ENCODE assay signal across 15 cellular contexts in the genomic region with DNA sequence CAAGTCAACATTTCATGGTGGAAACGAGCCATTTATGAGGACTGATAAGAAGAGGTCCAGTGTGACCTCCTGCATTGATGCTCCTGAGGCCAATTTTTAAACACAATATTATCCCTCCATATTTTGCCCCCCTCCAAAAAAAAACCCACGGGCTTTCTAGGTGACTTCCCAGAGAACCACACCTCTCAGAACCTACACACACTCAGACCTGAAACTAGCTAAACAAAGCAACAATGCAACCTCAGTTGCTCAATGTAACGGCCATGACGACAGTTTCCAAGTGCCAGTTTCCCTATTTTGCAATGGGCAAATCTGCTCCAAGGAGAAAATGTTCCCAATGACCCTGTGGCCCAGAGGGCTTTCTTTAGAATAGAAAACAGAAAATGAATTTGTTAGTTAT. TPM values are rescaled to one million over a fixed set of nuclear protein-coding genes. Genes with fewer than 3 reads are reported as not detected.
DNase-seq lines count a peak whose midpoint lies in the region; ATAC-seq and TF ChIP-seq lines count a peak whose summit lies in the region.
"Had no signal": no experiment of that assay in that cellular context is flagged by ENCODE, and none has a peak within 500 bp of the region (broad histone marks: within the 10 kb centered on the region; RNA-seq: fewer than 3 reads in every experiment).

No MANE protein-coding gene starts in this region.

- CTCF ChIA-PET in SK-N-SH (lab: Yijun Ruan, JAX): interaction anchor here (1.0 to 4.6 kb wide), 5 partner anchors 14 to 264 kb away, joined by 3 to 58 read pairs (median 5); no protein-coding TSS in a partner anchor

- DNase-seq in SK-N-SH: no peak
- DNase-seq in NCI-H526 (lab: John Stamatoyannopoulos, UW): peak; percentile 36 to 49
- DNase-seq in thoracic aorta (ENCODE audit: low spot score): no peak
- no peak for DNase-seq in trophoblast cell
- no peak for DNase-seq in NCI-H226
- DNase-seq: activated CD4-positive, CD25-positive, alpha-beta regulatory T cell treated with anti-CD3 and anti-CD28 coated beads, Interleukin-2, amount 50 U/mL, for 72 hours; activated effector memory CD4-positive, alpha-beta T cell treated with Interleukin-2 at 50 U/mL for 16 hours; DMS79; NCI-H2171; stimulated activated naive CD4-positive, alpha-beta T cell had no signal

- no peak overlapping the region for H3K23ac ChIP-seq in trophoblast cell (ENCODE audit: low read length)

- no peak overlapping the region for H3K4ac ChIP-seq in trophoblast cell (ENCODE audit: low read depth, low read length)

- H3K9me3 ChIP-seq in SK-N-SH (no peaks in the 10 kb centered on the region), gastroesophageal sphincter (no peaks in the 10 kb centered on the region), thoracic aorta (no peaks in the 10 kb centered on the region), trophoblast cell (ENCODE audit: insufficient read depth, low read depth, low read length) (peaks cover 7% of the 10 kb centered on the region)

- 85% methylated on average over 4 of the region's 4 CpGs for WGBS in SK-N-SH (ENCODE audit: low lambda C conversion rate)
- WGBS in gastroesophageal sphincter (ENCODE audit: low coverage in 1 of 2), 2 donors: 64 to 83% methylated on average over 2 to 4 of the region's 4 CpGs
- WGBS in trophoblast cell (ENCODE audit: extremely low coverage, insufficient coverage, insufficient read length): no CpG with 5 or more reads among the region's 4 CpGs

- no peak for TF ChIP-seq POLR2A in gastroesophageal sphincter (IDR thresholded peaks at IDR 0.05)

- no peaks in the 10 kb centered on the region for H3K9me2 ChIP-seq in SK-N-SH

- H3K27me3 ChIP-seq in SK-N-SH (ENCODE audit: insufficient read depth) (0 out of 2 replicates have a peak, but pooled peaks cover under 1% of the 10 kb centered on the region), gastroesophageal sphincter (no peaks in the 10 kb centered on the region), thoracic aorta (replicated peaks; ENCODE audit: insufficient read depth) (no peaks in the 10 kb centered on the region), trophoblast cell (ENCODE audit: insufficient read depth, low read length) (peaks cover 38% of the 10 kb centered on the region)

- peak overlapping the region in 1 of 2 experiments; percentile 89; a peak in 2 of 4 replicates for H3K27ac ChIP-seq in SK-N-SH (ENCODE audit: low read depth in 2 of 2, low read length in 1 of 2)
- H3K27ac ChIP-seq in gastroesophageal sphincter: peak overlapping the region; percentile 40 to 84 (median 69)
- peak overlapping the region in 1 of 2 donors; percentile 21 for H3K27ac ChIP-seq in thoracic aorta
- no peak overlapping the region for H3K27ac ChIP-seq in trophoblast cell (ENCODE audit: low read depth, low read length)

- H3K4me3 ChIP-seq in SK-N-SH (ENCODE audit: low read depth in 2 of 2, low read length in 1 of 2): no peak overlapping the region
- no peak overlapping the region for H3K4me3 ChIP-seq in gastroesophageal sphincter
- peak overlapping the region; percentile 69 for H3K4me3 ChIP-seq in thoracic aorta
- H3K4me3 ChIP-seq in trophoblast cell (ENCODE audit: low read depth, low read length): no peak overlapping the region

- H2BK5ac ChIP-seq in trophoblast cell (ENCODE audit: low read depth, low read length, poor library complexity): no peak overlapping the region

- peaks cover 5% of the 10 kb centered on the region; the same call in 1 of the 2 replicates for H3K79me2 ChIP-seq in SK-N-SH (ENCODE audit: insufficient read depth)
- no peaks in the 10 kb centered on the region for H3K79me2 ChIP-seq in trophoblast cell (ENCODE audit: control insufficient read depth, insufficient read depth, low read length, poor library complexity)

- ATAC-seq in SK-N-SH treated with all-trans-retinoic acid at 6 μM for 48 hours (no peak), gastroesophageal sphincter (peak; percentile 26), thoracic aorta (ENCODE audit: insufficient number of reproducible peaks, low FRiP score, low read depth) (no peak), GM19023 (IDR thresholded peaks at IDR 0.05; ENCODE audit: unreplicated experiment) (no peak)

- H4K91ac ChIP-seq in trophoblast cell (ENCODE audit: low read depth, low read length): no peak overlapping the region

- no peak overlapping the region for H3K14ac ChIP-seq in trophoblast cell (ENCODE audit: low read length)

- TF ChIP-seq CTCF in SK-N-SH (IDR thresholded peaks at IDR 0.05) (no peak), gastroesophageal sphincter (IDR thresholded peaks at IDR 0.05) (no peak), thoracic aorta (IDR thresholded peaks at IDR 0.05) (no peak)

- H3F3A ChIP-seq in SK-N-SH (replicated peaks; ENCODE audit: insufficient read depth): peaks cover 14% of the 10 kb centered on the region

- no peak overlapping the region for H2BK12ac ChIP-seq in trophoblast cell (ENCODE audit: low read length)

- POLR2A ChIA-PET in SK-N-SH (lab: Yijun Ruan, JAX): no interaction called here

- TF ChIP-seq RAD21 in SK-N-SH (IDR thresholded peaks at IDR 0.05; ENCODE audit: low read length): no peak

- H3K18ac ChIP-seq in trophoblast cell (ENCODE audit: low read length): no peak overlapping the region

- no peak overlapping the region for H4K8ac ChIP-seq in trophoblast cell (ENCODE audit: low read depth, low read length)

- H2BK120ac ChIP-seq in trophoblast cell (ENCODE audit: insufficient read depth, low read length, poor library complexity): no peak overlapping the region

- H3K9ac ChIP-seq in SK-N-SH (no peak overlapping the region), trophoblast cell (ENCODE audit: low read length) (no peak overlapping the region)

- H2AFZ ChIP-seq in SK-N-SH (ENCODE audit: low read depth) (0 out of 2 replicates have a peak overlapping the region, but pooled peaks have one; percentile 93), trophoblast cell (ENCODE audit: insufficient read depth, low read length, poor library complexity) (no peak overlapping the region)

- H3K4me2 ChIP-seq in SK-N-SH (peak overlapping the region; percentile 96), trophoblast cell (ENCODE audit: low read length) (no peak overlapping the region)

- no peak overlapping the region for H2AK5ac ChIP-seq in trophoblast cell (ENCODE audit: low read length)

- H3K36me3 ChIP-seq in SK-N-SH (replicated peaks in 1 of 2; ENCODE audit: control insufficient read depth in 1 of 2, insufficient read depth in 2 of 2, low read length in 1 of 2): no peaks in the 10 kb centered on the region
- H3K36me3 ChIP-seq in gastroesophageal sphincter: no peaks in the 10 kb centered on the region
- H3K36me3 ChIP-seq in thoracic aorta: no peaks in the 10 kb centered on the region
- H3K36me3 ChIP-seq in trophoblast cell (ENCODE audit: control insufficient read depth in 1 of 2, insufficient read depth in 2 of 2, low read length in 2 of 2): no peaks in the 10 kb centered on the region

- H3K4me1 ChIP-seq in SK-N-SH (ENCODE audit: control insufficient read depth in 1 of 2, insufficient read depth in 2 of 2, low read depth in 1 of 2, low read length in 1 of 2) (peaks cover 0 to 37% of the 10 kb centered on the region in 2 experiments; a peak in 2 of 4 replicates), gastroesophageal sphincter (peaks cover 0 to 76% (median 11%) of the 10 kb centered on the region in 3 donors), thoracic aorta (ENCODE audit: control insufficient read depth in 1 of 2, low read depth in 2 of 2) (peaks cover 17 to 44% of the 10 kb centered on the region in 2 donors), trophoblast cell (ENCODE audit: control insufficient read depth in 1 of 2, insufficient read depth in 2 of 2, low read length in 2 of 2) (peaks cover 8 to 11% of the 10 kb centered on the region in 2 experiments)

- H3K79me1 ChIP-seq in trophoblast cell (ENCODE audit: low read length): no peaks in the 10 kb centered on the region

- no peaks in the 10 kb centered on the region for H4K20me1 ChIP-seq in SK-N-SH (ENCODE audit: insufficient read depth)

- no peak overlapping the region for H4K12ac ChIP-seq in trophoblast cell (ENCODE audit: low read depth, low read length)

- TF ChIP-seq EP300 in SK-N-SH (IDR thresholded peaks at IDR 0.05; ENCODE audit: borderline replicate concordance in 1 of 2, low read depth in 1 of 2, low read length in 1 of 2) (no peak), gastroesophageal sphincter (IDR thresholded peaks at IDR 0.05) (no peak)

TF ChIP-seq in SK-N-SH, 30 proteins besides CTCF, POLR2A, EP300 and RAD21:
- TF ChIP-seq, protein P1, sequence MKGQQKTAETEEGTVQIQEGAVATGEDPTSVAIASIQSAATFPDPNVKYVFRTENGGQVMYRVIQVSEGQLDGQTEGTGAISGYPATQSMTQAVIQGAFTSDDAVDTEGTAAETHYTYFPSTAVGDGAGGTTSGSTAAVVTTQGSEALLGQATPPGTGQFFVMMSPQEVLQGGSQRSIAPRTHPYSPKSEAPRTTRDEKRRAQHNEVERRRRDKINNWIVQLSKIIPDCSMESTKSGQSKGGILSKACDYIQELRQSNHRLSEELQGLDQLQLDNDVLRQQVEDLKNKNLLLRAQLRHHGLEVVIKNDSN (IDR thresholded peaks at IDR 0.05; ENCODE audit: borderline replicate concordance, low read depth): no peak
- no peak for TF ChIP-seq TCF12 (IDR thresholded peaks at IDR 0.05)

TF ChIP-seq in SK-N-SH treated with all-trans-retinoic acid at 6 μM for 48 hours, 23 proteins besides CTCF, POLR2A, EP300 and RAD21 (continues in another document):
- TF ChIP-seq GLIS3 (CRISPR knock-in tag; IDR thresholded peaks at IDR 0.05) (no peak), ARNTL (CRISPR knock-in tag; IDR thresholded peaks at IDR 0.05; ENCODE audit: borderline replicate concordance, low read depth) (no peak), ISL1 (CRISPR knock-in tag; IDR thresholded peaks at IDR 0.05) (no peak), PPARA (CRISPR knock-in tag; IDR thresholded peaks at IDR 0.05; ENCODE audit: borderline replicate concordance) (no peak), ZNF565 (CRISPR knock-in tag; conservative IDR thresholded peaks at IDR 0.05; ENCODE audit: low read depth) (no peak), ZC3H10 (CRISPR knock-in tag; IDR thresholded peaks at IDR 0.05) (no peak)
- TF ChIP-seq, protein P2, sequence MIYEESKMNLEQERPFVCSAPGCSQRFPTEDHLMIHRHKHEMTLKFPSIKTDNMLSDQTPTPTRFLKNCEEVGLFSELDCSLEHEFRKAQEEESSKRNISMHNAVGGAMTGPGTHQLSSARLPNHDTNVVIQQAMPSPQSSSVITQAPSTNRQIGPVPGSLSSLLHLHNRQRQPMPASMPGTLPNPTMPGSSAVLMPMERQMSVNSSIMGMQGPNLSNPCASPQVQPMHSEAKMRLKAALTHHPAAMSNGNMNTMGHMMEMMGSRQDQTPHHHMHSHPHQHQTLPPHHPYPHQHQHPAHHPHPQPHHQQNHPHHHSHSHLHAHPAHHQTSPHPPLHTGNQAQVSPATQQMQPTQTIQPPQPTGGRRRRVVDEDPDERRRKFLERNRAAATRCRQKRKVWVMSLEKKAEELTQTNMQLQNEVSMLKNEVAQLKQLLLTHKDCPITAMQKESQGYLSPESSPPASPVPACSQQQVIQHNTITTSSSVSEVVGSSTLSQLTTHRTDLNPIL (CRISPR knock-in tag; IDR thresholded peaks at IDR 0.05; ENCODE audit: low read depth): no peak

RNA-seq across cellular contexts. Expression of a gene that starts 3.5 kb away (rescaled TPM):
- 3.5 and 3.7 TPM in 2 replicates for polyA plus RNA-seq in SK-N-SH (2012; rRNA removed)
- polyA plus RNA-seq in SK-N-SH (2012; cell fraction: cytosol; rRNA removed): 2.2 and 3.1 TPM in 2 replicates
- polyA plus RNA-seq in SK-N-SH (2012; cell fraction: nucleus; rRNA removed): 3.2 and 3.9 TPM in 2 replicates
- 1 to 10 TPM; 3.2 to 7.6 (median 5.1) TPM for total RNA-seq in gastroesophageal sphincter
- 1 to 10 TPM; 2.3 to 6.9 TPM for total RNA-seq in thoracic aorta
- 0.03 TPM in 1 of 2 replicates, not detected in the other for polyA plus RNA-seq in trophoblast cell (2013)
- total RNA-seq: A673 had no signal
- polyA plus RNA-seq: IgD-negative memory B cell had no signal

Comparison
In these comparisons a context has a peak if more than half of its experiments do, and no peak if none do; other contexts are left out.
1. DNase-seq: peak in NCI-H526 (2 of 2); none in SK-N-SH (single experiment), thoracic aorta (single experiment), trophoblast cell (0 of 2) and NCI-H226 (single experiment).